Comparison of ENCODE assay signal across 8 cellular contexts in genomic region chr13:110712081-110712848, GRCh38. TPM values are rescaled to one million over a fixed set of nuclear protein-coding genes. Genes with fewer than 3 reads are reported as not detected.
DNase-seq lines count a peak whose midpoint lies in the region; ATAC-seq and FAIRE-seq lines count a peak whose summit lies in the region.

No MANE protein-coding gene starts in this region.

- H3K4me1 Mint-ChIP-seq in activated T-helper 17 cell treated with anti-CD3 and anti-CD28 coated beads, Interleukin-2, amount 50 U/mL, for 72 hours: peaks cover 8% of the 10 kb centered on the region
- peaks cover 11 to 27% (median 15%) of the 10 kb centered on the region in 3 donors for H3K4me1 Mint-ChIP-seq in naive B cell
- peaks cover 15% of the 10 kb centered on the region for H3K4me1 Mint-ChIP-seq in stimulated activated memory B cell treated with anti-CD40 and anti-IgM and Interleukin-4, amounts not matched to agents 10 μg/mL and 1 μg/mL and 100 μg/mL, for 72 hours

- ATAC-seq in GM21717 (IDR thresholded peaks at IDR 0.05; ENCODE audit: unreplicated experiment): peak; percentile 34
- peak; percentile 35 for ATAC-seq in activated T-helper 17 cell treated with anti-CD3 and anti-CD28 coated beads, Interleukin-2, amount 50 U/mL, for 72 hours (replicated peaks)
- peak; percentile 26 to 29 for ATAC-seq in naive B cell (ENCODE audit: low read depth in 2 of 2)
- peak; percentile 67 for ATAC-seq in stimulated activated memory B cell treated with anti-CD40 and anti-IgM and Interleukin-4, amounts not matched to agents 10 μg/mL and 1 μg/mL and 100 μg/mL, for 72 hours

- peaks cover 28% of the 10 kb centered on the region for H3K36me3 Mint-ChIP-seq in activated T-helper 17 cell treated with anti-CD3 and anti-CD28 coated beads, Interleukin-2, amount 50 U/mL, for 72 hours (ENCODE audit: low read depth)
- H3K36me3 Mint-ChIP-seq in naive B cell: no peaks in the 10 kb centered on the region
- H3K36me3 Mint-ChIP-seq in stimulated activated memory B cell treated with anti-CD40 and anti-IgM and Interleukin-4, amounts not matched to agents 10 μg/mL and 1 μg/mL and 100 μg/mL, for 72 hours: no peaks in the 10 kb centered on the region

- FAIRE-seq in RCC 7860 (lab: Jason Lieb, UNC): no peak

- H3K9me3 Mint-ChIP-seq in activated T-helper 17 cell treated with anti-CD3 and anti-CD28 coated beads, Interleukin-2, amount 50 U/mL, for 72 hours: no peaks in the 10 kb centered on the region
- H3K9me3 Mint-ChIP-seq in naive B cell: peaks cover 0 to 2% (median 0%) of the 10 kb centered on the region in 7 donors
- H3K9me3 Mint-ChIP-seq in stimulated activated memory B cell treated with anti-CD40 and anti-IgM and Interleukin-4, amounts not matched to agents 10 μg/mL and 1 μg/mL and 100 μg/mL, for 72 hours: no peaks in the 10 kb centered on the region

- peak; percentile 15 for DNase-seq in DMS53 treated with DMSO at 0.1 percent for 48 hours (lab: John Stamatoyannopoulos, UW; ENCODE audit: unreplicated experiment)
- peak; percentile 81 for DNase-seq in KG1 (lab: John Stamatoyannopoulos, UW)
- peak; percentile 77 for DNase-seq in RCC 7860 (ENCODE audit: low spot score)
- peak; percentile 81 for DNase-seq in fibroblast of gingiva (ENCODE audit: low read depth)
- DNase-seq in naive B cell: peak; percentile 80

- H3K27ac Mint-ChIP-seq in activated T-helper 17 cell treated with anti-CD3 and anti-CD28 coated beads, Interleukin-2, amount 50 U/mL, for 72 hours: peak overlapping the region; percentile 93
- H3K27ac Mint-ChIP-seq in naive B cell: peak overlapping the region; percentile 96 to 99 (median 99)
- peak overlapping the region; percentile 93 for H3K27ac Mint-ChIP-seq in stimulated activated memory B cell treated with anti-CD40 and anti-IgM and Interleukin-4, amounts not matched to agents 10 μg/mL and 1 μg/mL and 100 μg/mL, for 72 hours

- H3K27me3 Mint-ChIP-seq in activated T-helper 17 cell treated with anti-CD3 and anti-CD28 coated beads, Interleukin-2, amount 50 U/mL, for 72 hours: no peaks in the 10 kb centered on the region
- H3K27me3 Mint-ChIP-seq in naive B cell: no peaks in the 10 kb centered on the region
- H3K27me3 Mint-ChIP-seq in stimulated activated memory B cell treated with anti-CD40 and anti-IgM and Interleukin-4, amounts not matched to agents 10 μg/mL and 1 μg/mL and 100 μg/mL, for 72 hours: no peaks in the 10 kb centered on the region

- H3K4me3 Mint-ChIP-seq in activated T-helper 17 cell treated with anti-CD3 and anti-CD28 coated beads, Interleukin-2, amount 50 U/mL, for 72 hours: peak overlapping the region; percentile 92
- H3K4me3 Mint-ChIP-seq in naive B cell: peak overlapping the region; percentile 89 to 100 (median 98)
- H3K4me3 Mint-ChIP-seq in stimulated activated memory B cell treated with anti-CD40 and anti-IgM and Interleukin-4, amounts not matched to agents 10 μg/mL and 1 μg/mL and 100 μg/mL, for 72 hours: peak overlapping the region; percentile 96

RNA-seq across cellular contexts. Expression of gene ING1, which starts 1.2 kb away (rescaled TPM):
- 10 to 100 TPM; 13.3 to 24.0 TPM for total RNA-seq in activated T-helper 17 cell treated with anti-CD3 and anti-CD28 coated beads, Interleukin-2, amount 50 U/mL, for 72 hours
- polyA plus RNA-seq in naive B cell (ENCODE audit: low read depth in 6 of 6): 10 to 100 TPM; 16.8 to 29.2 (median 20.9) TPM

RNA-seq across cellular contexts. Expression of gene CARS2, which starts 6.3 kb away (rescaled TPM):
- 10 to 100 TPM; 44.2 to 93.4 TPM for total RNA-seq in activated T-helper 17 cell treated with anti-CD3 and anti-CD28 coated beads, Interleukin-2, amount 50 U/mL, for 72 hours
- 10 to 100 TPM; 44.4 to 69.8 (median 52.9) TPM for polyA plus RNA-seq in naive B cell (ENCODE audit: low read depth in 6 of 6)

Comparison
In these comparisons a context has a peak if more than half of its experiments do, and no peak if none do; other contexts are left out.
1. Peak in every context shown above with its lines: DNase-seq and ATAC-seq.
2. DNase-seq: peak in every context shown above with its lines; median percentile 81 in KG1; 81 in fibroblast of gingiva; 80 in naive B cell; 77 in RCC 7860; 15 in DMS53 treated with DMSO at 0.1 percent for 48 hours.